Comparison of ENCODE assay signal across 21 cellular contexts in genomic region chr20:34246126-34246626, GRCh38. TPM values are rescaled to one million over a fixed set of nuclear protein-coding genes. Genes with fewer than 3 reads are reported as not detected.
A peak's percentile ranks its signal among the peaks of the same experiment; 100 is the strongest.
DNase-seq lines count a peak whose midpoint lies in the region; ATAC-seq and TF ChIP-seq lines count a peak whose summit lies in the region.
"Had no signal": no experiment of that assay in that cellular context is flagged by ENCODE, and none has a peak within 500 bp of the region (broad histone marks: within the 10 kb centered on the region; RNA-seq: fewer than 3 reads in every experiment).

No MANE protein-coding gene starts in this region.

- CTCF ChIA-PET in IMR-90 (lab: Yijun Ruan, JAX): no interaction called here

- H3K18ac ChIP-seq in IMR-90 (ENCODE audit: low read depth, low read length): no peak overlapping the region

- H3K56ac ChIP-seq in IMR-90 (ENCODE audit: extremely low read depth, insufficient read depth, low read length): no peak overlapping the region

- H3K9me3 ChIP-seq in IMR-90 (ENCODE audit: control insufficient read depth, insufficient read depth, low read length): no peaks in the 10 kb centered on the region
- H3K9me3 ChIP-seq: BE2C had no signal

- no peak overlapping the region for H3K4me3 Mint-ChIP-seq in chondrocyte (ENCODE audit: unreplicated experiment)
- no peak overlapping the region for H3K4me3 Mint-ChIP-seq in nephron
- H3K4me3 Mint-ChIP-seq: H9, HFFc6 had no signal

- no peaks in the 10 kb centered on the region; the same call in none of the 2 replicates for H3K4me1 ChIP-seq in IMR-90 (ENCODE audit: control insufficient read depth, insufficient read depth, low read length)
- H3K4me1 ChIP-seq: BE2C had no signal

- no peak overlapping the region for H4K5ac ChIP-seq in IMR-90 (ENCODE audit: low read depth, low read length)

- no peak overlapping the region for H4K91ac ChIP-seq in IMR-90 (ENCODE audit: insufficient read depth, low read depth, low read length)

- H3K14ac ChIP-seq in IMR-90 (replicated peaks; ENCODE audit: low read depth, low read length): no peak overlapping the region

- H3K4me3 ChIP-seq in IMR-90 (ENCODE audit: insufficient read depth, low read depth, low read length): no peak overlapping the region

- H2BK120ac ChIP-seq in IMR-90 (ENCODE audit: low read depth, low read length): no peak overlapping the region

- no peak overlapping the region for H3K27ac ChIP-seq in IMR-90 (ENCODE audit: insufficient read depth, low read length)
- H3K27ac ChIP-seq: RWPE1 had no signal

- no peak for TF ChIP-seq POLR2A in IMR-90 (IDR thresholded peaks at IDR 0.05; ENCODE audit: low read depth, low read length)

- H3K27ac Mint-ChIP-seq in chondrocyte (ENCODE audit: unreplicated experiment): peak overlapping the region; percentile 46
- peak overlapping the region in 2 of 3 experiments; percentile 12 to 43 for H3K27ac Mint-ChIP-seq in nephron
- H3K27ac Mint-ChIP-seq: H9, HFFc6 had no signal

- POLR2A ChIA-PET in IMR-90 (lab: Charles Lee; ENCODE audit: unreplicated experiment): interaction anchor here (0.7 kb wide), 1 partner anchor 28 kb away, joined by 3 read pairs; no protein-coding TSS in a partner anchor

- TF ChIP-seq RAD21 in IMR-90 (IDR thresholded peaks at IDR 0.05; ENCODE audit: low read length): no peak

- no peak overlapping the region for H2BK20ac ChIP-seq in IMR-90 (ENCODE audit: low read depth, low read length)

- H4K20me1 ChIP-seq in IMR-90 (ENCODE audit: insufficient read depth, low read length): no peaks in the 10 kb centered on the region

- H3K9me3 Mint-ChIP-seq in chondrocyte (ENCODE audit: low read depth) (no peaks in the 10 kb centered on the region), nephron (no peaks in the 10 kb centered on the region)
- H3K9me3 Mint-ChIP-seq: H9, HFFc6 had no signal

- WGBS in IMR-90 (ENCODE audit: extremely low coverage in 2 of 2, insufficient read length in 1 of 2), 2 experiments: no CpG with 5 or more reads among the region's 2 CpGs

- H3K4ac ChIP-seq in IMR-90 (ENCODE audit: low read depth, low read length): no peak overlapping the region

- ATAC-seq in IMR-90 (ENCODE audit: low read depth) (peak; percentile 65), HG03280 (IDR thresholded peaks at IDR 0.05; ENCODE audit: unreplicated experiment) (no peak), GM19452 (IDR thresholded peaks at IDR 0.05; ENCODE audit: unreplicated experiment) (no peak), GM21526 (IDR thresholded peaks at IDR 0.05; ENCODE audit: low FRiP score, unreplicated experiment) (no peak)

- no peak overlapping the region for H3K9ac ChIP-seq in IMR-90 (ENCODE audit: low read depth, low read length)

- H2AK5ac ChIP-seq in IMR-90 (ENCODE audit: low read depth, low read length): no peak overlapping the region

- H3K36me3 ChIP-seq in IMR-90 (ENCODE audit: control insufficient read depth, insufficient read depth, low read length): no peaks in the 10 kb centered on the region
- H3K36me3 ChIP-seq: BE2C had no signal

- no peaks in the 10 kb centered on the region for H3K79me1 ChIP-seq in IMR-90 (ENCODE audit: low read depth in 1 of 2, low read length in 2 of 2)

- peak; percentile 30 for DNase-seq in AG09319 (ENCODE audit: extremely low read depth, low read depth)
- DNase-seq in IMR-90: no peak
- no peak for DNase-seq in chondrocyte (ENCODE audit: low spot score)
- DNase-seq: BE2C, DMS53, EL, GF-D8, H9, HFFc6, KBM-7, NCI-H1092 treated with DMSO at 0.1 percent for 48 hours, NCI-H1436 treated with DMSO at 0.1 percent for 48 hours, NCI-H1930, NCI-H69, SHP77 treated with DMSO at 0.1 percent for 48 hours had no signal

- no peak overlapping the region for H2BK15ac ChIP-seq in IMR-90 (ENCODE audit: low read depth, low read length)

- peaks cover 29% of the 10 kb centered on the region for H3K4me1 Mint-ChIP-seq in chondrocyte (ENCODE audit: low read depth)
- peaks cover 41% of the 10 kb centered on the region for H3K4me1 Mint-ChIP-seq in nephron

- H3K36me3 Mint-ChIP-seq in chondrocyte (ENCODE audit: low read depth): no peaks in the 10 kb centered on the region
- H3K36me3 Mint-ChIP-seq in nephron (ENCODE audit: low read depth): no peaks in the 10 kb centered on the region

- in situ Hi-C loops in IMR-90 (cut with MboI; ENCODE audit: low sequenced_read_pairs): no loop called here

- TF ChIP-seq CTCF in AG09319 (IDR thresholded peaks at IDR 0.05; ENCODE audit: low read depth, low read length) (no peak), IMR-90 (conservative IDR thresholded peaks at IDR 0.05; ENCODE audit: low read depth, low read length) (no peak), chondrocyte (IDR thresholded peaks at IDR 0.05) (no peak), nephron (IDR thresholded peaks at IDR 0.05; ENCODE audit: unreplicated experiment in 3 of 3) (no peak)

- H3K23ac ChIP-seq in IMR-90 (ENCODE audit: low read depth, low read length): no peak overlapping the region

- H3K27me3 ChIP-seq in IMR-90 (ENCODE audit: control insufficient read depth, insufficient read depth, low read length): peaks cover 13% of the 10 kb centered on the region
- H3K27me3 ChIP-seq: BE2C had no signal

- peaks cover 7% of the 10 kb centered on the region for H3K27me3 Mint-ChIP-seq in chondrocyte (ENCODE audit: low read depth)
- H3K27me3 Mint-ChIP-seq in nephron (ENCODE audit: low read depth): no peaks in the 10 kb centered on the region

- 0 out of 2 replicates have a peak, but pooled peaks cover 5% of the 10 kb centered on the region for H3K9me1 ChIP-seq in IMR-90 (ENCODE audit: insufficient read depth, low read length)

- H2AK9ac ChIP-seq in IMR-90 (replicated peaks; ENCODE audit: low read depth, low read length, poor library complexity): no peak overlapping the region

- H4K8ac ChIP-seq in IMR-90 (ENCODE audit: low read depth in 2 of 2, low read length in 2 of 2): no peak overlapping the region

- H3K4me2 ChIP-seq in IMR-90 (ENCODE audit: low read depth, low read length): peak overlapping the region; percentile 48; the same call in 1 of the 2 replicates

- H2BK5ac ChIP-seq in IMR-90 (ENCODE audit: low read depth, low read length, poor library complexity, severe bottlenecking): no peak overlapping the region

- dilution Hi-C loops in IMR-90 (cut with HindIII; ENCODE audit: low sequenced_read_pairs, unreplicated experiment): no loop called here

- no peak overlapping the region for H2AFZ ChIP-seq in IMR-90 (replicated peaks; ENCODE audit: low read length, poor library complexity)

- BruUV-seq in IMR-90 (replicated peaks; lab: Mats Ljungman, UMichigan): no TSS peak

- intact Hi-C loops in IMR-90 (cut with micrococcal nuclease): loop anchor here (5.0 kb wide), 1 partner anchor 54 kb away; no protein-coding TSS in a partner anchor

TF ChIP-seq in IMR-90, 13 proteins besides CTCF, POLR2A, EP300 and RAD21:
- TF ChIP-seq CHD1 (IDR thresholded peaks at IDR 0.05; ENCODE audit: low read depth, low read length) (no peak), MAFK (IDR thresholded peaks at IDR 0.05; ENCODE audit: low read depth, low read length) (no peak), SMC3 (IDR thresholded peaks at IDR 0.05; ENCODE audit: low read depth, low read length) (no peak), NFE2L2 (IDR thresholded peaks at IDR 0.05; ENCODE audit: low read depth, low read length) (no peak), CEBPB (IDR thresholded peaks at IDR 0.05; ENCODE audit: low read depth, low read length) (no peak), RFX5 (IDR thresholded peaks at IDR 0.05; ENCODE audit: low read depth, low read length) (no peak), MXI1 (IDR thresholded peaks at IDR 0.05; ENCODE audit: borderline replicate concordance, low read depth, low read length) (no peak), FOS (IDR thresholded peaks at IDR 0.05; ENCODE audit: low read depth, low read length) (no peak), RCOR1 (IDR thresholded peaks at IDR 0.05; ENCODE audit: insufficient replicate concordance, low read length) (no peak), USF2 (IDR thresholded peaks at IDR 0.05; ENCODE audit: low read depth, low read length) (no peak), MAZ (IDR thresholded peaks at IDR 0.05; ENCODE audit: borderline replicate concordance, low read depth, low read length) (no peak), BHLHE40 (IDR thresholded peaks at IDR 0.05; ENCODE audit: low read depth, low read length) (no peak), ELK1 (IDR thresholded peaks at IDR 0.05; ENCODE audit: borderline replicate concordance, low read depth, low read length) (no peak)

RNA-seq across cellular contexts. Expression of gene ASIP, which starts 5.0 kb away (rescaled TPM):
- total RNA-seq in IMR-90 (2012; rRNA removed): not detected in 2 replicates
- not detected in 2 replicates for polyA plus RNA-seq in IMR-90 (2012; rRNA removed)
- polyA plus RNA-seq in IMR-90 (2012; cell fraction: cytosol; rRNA removed): not detected in 2 replicates
- polyA plus RNA-seq in IMR-90 (2012; cell fraction: nucleus; rRNA removed; ENCODE audit: low replicate concordance): not detected in 2 replicates
- total RNA-seq in chondrocyte: not detected in 3 replicates
- total RNA-seq: H9, HFFc6, NCI-H460 had no signal

RNA-seq across cellular contexts. Expression of gene AHCY, which starts 57.0 kb away (rescaled TPM):
- total RNA-seq in IMR-90 (2012; rRNA removed) (194 and 210 TPM in 2 replicates), chondrocyte (98.0 to 166 TPM (median 162 TPM) in 3 replicates)
- 135 and 138 TPM in 2 replicates for polyA plus RNA-seq in IMR-90 (2012; rRNA removed)
- polyA plus RNA-seq in IMR-90 (2012; cell fraction: cytosol; rRNA removed): 116 and 153 TPM in 2 replicates
- 77.9 and 122 TPM in 2 replicates for polyA plus RNA-seq in IMR-90 (2012; cell fraction: nucleus; rRNA removed; ENCODE audit: low replicate concordance)
